Comparison of ENCODE assay signal across 17 cellular contexts in genomic region chr2:23592061-23592685, GRCh38.
"Had no signal": no experiment of that assay in that cellular context is flagged by ENCODE, and none has a peak within 500 bp of the region (broad histone marks: within the 10 kb centered on the region; RNA-seq: fewer than 3 reads in every experiment).

No MANE protein-coding gene starts in this region.

- H3K9me3 Mint-ChIP-seq: activated T-helper 1 cell treated with anti-CD3 and anti-CD28 coated beads, Interleukin-12 subunit alpha, Interleukin-12 subunit beta, Interleukin-2, Interleukin-4 antibody, amounts not matched to agents 30 ng/mL and 10 ng/mL and 1 ng/mL, durations not matched to agents 14 hours and 24 hours and 36 hours; nephron; T-helper 2 cell treated with Interferon-gamma antibody and Interleukin-4, amounts not matched to agents 5 μg/mL and 100 μg/mL, for 36 hours had no signal

- H3K27me3 ChIP-seq: foreskin keratinocyte, testis had no signal

- H3K9me3 ChIP-seq: left lung, SK-N-SH, stomach, testis had no signal

- H3K4me2 ChIP-seq: SK-N-SH had no signal

- DNase-seq: activated CD4-positive, alpha-beta T cell treated with anti-CD3 and anti-CD28 coated beads, Interleukin-2, amount 50 U/mL, for 48 hours; activated gamma-delta T cell treated with Interleukin-2 at 50 U/mL for 16 hours; activated T-cell treated with anti-CD3 and anti-CD28 coated beads for 4 hours; dermis blood vessel endothelial cell; effector memory CD4-positive, alpha-beta T cell; foreskin keratinocyte; left lung; mesendoderm; nucleus accumbens; retina; SK-N-SH; stomach; testis had no signal

- H3K27ac Mint-ChIP-seq: activated naive CD8-positive, alpha-beta T cell; activated T-helper 1 cell treated with anti-CD3 and anti-CD28 coated beads, Interleukin-12 subunit alpha, Interleukin-12 subunit beta, Interleukin-2, Interleukin-4 antibody, amounts not matched to agents 30 ng/mL and 10 ng/mL and 1 ng/mL, durations not matched to agents 14 hours and 24 hours and 36 hours; T-helper 2 cell treated with Interferon-gamma antibody and Interleukin-4, amounts not matched to agents 5 μg/mL and 100 μg/mL, for 36 hours had no signal

- H3K36me3 ChIP-seq: left lung, stomach had no signal

- H3K27me3 Mint-ChIP-seq: activated naive CD8-positive, alpha-beta T cell had no signal

- H3K9ac ChIP-seq: SK-N-SH had no signal

- H3K4me3 Mint-ChIP-seq: activated naive CD8-positive, alpha-beta T cell; activated T-helper 1 cell treated with anti-CD3 and anti-CD28 coated beads, Interleukin-12 subunit alpha, Interleukin-12 subunit beta, Interleukin-2, Interleukin-4 antibody, amounts not matched to agents 30 ng/mL and 10 ng/mL and 1 ng/mL, durations not matched to agents 14 hours and 24 hours and 36 hours; T-helper 2 cell treated with Interferon-gamma antibody and Interleukin-4, amounts not matched to agents 5 μg/mL and 100 μg/mL, for 36 hours had no signal

- H3K4me3 ChIP-seq: left lung, stomach, testis had no signal

- H3K27ac ChIP-seq: foreskin keratinocyte, left lung, testis had no signal

- H3K4me1 ChIP-seq: foreskin keratinocyte, left lung had no signal

- H3K36me3 Mint-ChIP-seq: activated naive CD8-positive, alpha-beta T cell had no signal
